ENCODE assay signal across 8 cellular contexts in genomic region chr10:69004821-69005220, GRCh38. TPM values are rescaled to one million over a fixed set of nuclear protein-coding genes. Genes with fewer than 3 reads are reported as not detected.
DNase-seq lines count a peak whose midpoint lies in the region; ATAC-seq and TF ChIP-seq lines count a peak whose summit lies in the region.

No MANE protein-coding gene starts in this region.

- BruUV-seq in A673 (replicated peaks; lab: Mats Ljungman, UMichigan), result no TSS peak

- POLR2A ChIA-PET in A673 (lab: Charles Lee; ENCODE audit: low non-redundant PET), result no interaction called here

- peak; percentile 42 for TF ChIP-seq CTCF in A673 (conservative IDR thresholded peaks at IDR 0.05; ENCODE audit: low read depth, low read length)
- TF ChIP-seq CTCF in GM13976 (IDR thresholded peaks at IDR 0.05; ENCODE audit: borderline replicate concordance, control extremely low read depth, extremely low read depth, insufficient read depth, missing control alignments), result peak; percentile 41
- peak; percentile 20 to 42 (median 40) for TF ChIP-seq CTCF in gastrocnemius medialis (IDR thresholded peaks at IDR 0.05 in 4 of 5, conservative IDR thresholded peaks at IDR 0.05 in 1 of 5)
- TF ChIP-seq CTCF in coronary artery (IDR thresholded peaks at IDR 0.05), result no peak

- DNase-seq in A673 (ENCODE audit: low spot score), result peak; percentile 18
- peak; percentile 52 for DNase-seq in GM13976 (ENCODE audit: low spot score)
- DNase-seq in SKM-1 treated with dmso at 0.1 percent for 144 hours (lab: John Stamatoyannopoulos, UW; ENCODE audit: unreplicated experiment), result peak; percentile 73
- peak; percentile 85 for DNase-seq in fibroblast of peridontal ligament (ENCODE audit: extremely low read depth)
- no peak for DNase-seq in gastrocnemius medialis
- DNase-seq in stimulated activated CD8-positive, alpha-beta memory T cell treated with anti-CD3 and anti-CD28 coated beads, Interleukin-4, amount 100 ng/mL, for 48 hours, result no peak
- no peak for DNase-seq in activated CD4-positive, CD25-positive, alpha-beta regulatory T cell treated with anti-CD3 and anti-CD28 coated beads, Interleukin-2, amount 50 U/mL, for 72 hours
- DNase-seq in coronary artery (ENCODE audit: low spot score), result no peak

- in situ Hi-C loops in GM13976 (cut with MboI; ENCODE audit: low sequenced_read_pairs, unreplicated experiment) (no loop called here), gastrocnemius medialis (cut with MboI; ENCODE audit: low sequenced_read_pairs in 4 of 4) (loop anchor here in 1 of 4 donors (10.0 kb wide), 1 partner anchor 90 kb away; no protein-coding TSS in a partner anchor)

- no peak overlapping the region for H3K27ac ChIP-seq in A673 (ENCODE audit: low read depth, low read length, poor library complexity, severe bottlenecking)
- H3K27ac ChIP-seq in gastrocnemius medialis, result peak overlapping the region in 1 of 4 donors; percentile 27
- no peak overlapping the region for H3K27ac ChIP-seq in coronary artery

- H3K36me3 ChIP-seq in A673 (ENCODE audit: insufficient read depth, low read length, poor library complexity, severe bottlenecking), result peaks cover 16% of the 10 kb centered on the region
- peaks cover 0 to 42% of the 10 kb centered on the region in 2 donors for H3K36me3 ChIP-seq in gastrocnemius medialis

- H3K4me1 ChIP-seq in A673 (ENCODE audit: insufficient read depth, low read length, poor library complexity, severe bottlenecking), result no peaks in the 10 kb centered on the region
- H3K4me1 ChIP-seq in gastrocnemius medialis, result no peaks in the 10 kb centered on the region

- H3K27me3 ChIP-seq in A673 (replicated peaks; ENCODE audit: insufficient read depth, low read depth, low read length, poor library complexity) (no peaks in the 10 kb centered on the region), gastrocnemius medialis (no peaks in the 10 kb centered on the region)

- ATAC-seq in gastrocnemius medialis, result peak in 1 of 2 donors; percentile 24

- CTCF ChIA-PET in A673 (lab: Charles Lee), result no interaction called here

- no peak for TF ChIP-seq POLR2A in gastrocnemius medialis (IDR thresholded peaks at IDR 0.05)

- no peak overlapping the region for H3K4me3 ChIP-seq in A673 (ENCODE audit: low read depth, low read length, poor library complexity, severe bottlenecking)
- H3K4me3 ChIP-seq in gastrocnemius medialis, result no peak overlapping the region
- no peak overlapping the region for H3K4me3 ChIP-seq in coronary artery

- H3K9me3 ChIP-seq in A673 (ENCODE audit: low read depth, low read length, poor library complexity, severe bottlenecking) (no peaks in the 10 kb centered on the region), gastrocnemius medialis (no peaks in the 10 kb centered on the region)

- intact Hi-C loops in A673 (cut with micrococcal nuclease; ENCODE audit: unreplicated experiment) (loop anchor here (5.0 kb wide), 1 partner anchor 87 kb away; no protein-coding TSS in a partner anchor), gastrocnemius medialis (cut with DNase I; ENCODE audit: low total_unique reads) (loop anchor here (2.0 kb wide), 1 partner anchor 88 kb away; no protein-coding TSS in a partner anchor)

RNA-seq across cellular contexts. Expression of gene KIFBP, which starts 16.2 kb away (rescaled TPM):
- total RNA-seq in A673 (2021) (40.5 and 42.8 TPM in 2 replicates), gastrocnemius medialis (10 to 100 TPM; 24.0 to 41.3 (median 33.9) TPM)

RNA-seq across cellular contexts. Expression of gene DDX21, which starts 48.9 kb away (rescaled TPM):
- 154 and 188 TPM in 2 replicates for total RNA-seq in A673 (2021)
- total RNA-seq in gastrocnemius medialis, result 10 to 100 TPM; 44.4 to 66.8 (median 53.7) TPM

Comparison
In these comparisons a context has a peak if more than half of its experiments do, and no peak if none do; other contexts are left out.
1. DNase-seq: peak in A673 (single experiment), GM13976 (single experiment), SKM-1 treated with dmso at 0.1 percent for 144 hours (single experiment) and fibroblast of peridontal ligament (single experiment); none in gastrocnemius medialis (0 of 2), stimulated activated CD8-positive, alpha-beta memory T cell treated with anti-CD3 and anti-CD28 coated beads, Interleukin-4, amount 100 ng/mL, for 48 hours (single experiment), activated CD4-positive, CD25-positive, alpha-beta regulatory T cell treated with anti-CD3 and anti-CD28 coated beads, Interleukin-2, amount 50 U/mL, for 72 hours (single experiment) and coronary artery (single experiment).